In the genomic region with DNA sequence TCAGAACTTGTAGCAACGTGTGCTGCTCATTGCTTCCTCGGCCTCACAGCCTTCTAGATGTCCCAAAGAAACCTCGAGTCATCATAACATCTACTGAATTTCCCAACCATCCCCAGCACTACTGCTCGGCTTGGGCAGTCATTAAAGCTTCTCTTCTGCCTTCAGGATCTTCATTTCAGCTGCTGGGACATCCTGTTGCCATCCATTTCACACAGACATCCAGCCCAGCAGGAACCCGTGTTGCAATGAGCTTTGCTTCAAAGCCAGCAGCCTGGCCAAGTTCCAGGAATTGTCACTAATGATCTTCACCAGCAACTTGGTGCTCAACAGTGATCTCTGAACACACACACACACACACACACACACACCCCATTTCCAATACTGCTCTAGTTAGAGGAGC, we compare ENCODE assay signal across 12 cellular contexts. TPM values are rescaled to one million over a fixed set of nuclear protein-coding genes. Genes with fewer than 3 reads are reported as not detected.
DNase-seq lines count a peak whose midpoint lies in the region; ATAC-seq and TF ChIP-seq lines count a peak whose summit lies in the region.
"Had no signal": no experiment of that assay in that cellular context is flagged by ENCODE, and none has a peak within 500 bp of the region (broad histone marks: within the 10 kb centered on the region; RNA-seq: fewer than 3 reads in every experiment).

No MANE protein-coding gene starts in this region.

- H3K27me3 Mint-ChIP-seq in GM23338 (ENCODE audit: insufficient read depth, low read depth, poor library complexity) = peaks cover 3% of the 10 kb centered on the region
- no peaks in the 10 kb centered on the region for H3K27me3 Mint-ChIP-seq in CD4-positive, alpha-beta T cell
- H3K27me3 Mint-ChIP-seq: activated naive CD8-positive, alpha-beta T cell treated with anti-CD3 and anti-CD28 coated beads, Interleukin-2, amount 10 ng/mL, durations not matched to agents 7 days and 5 days had no signal

- H2AFZ ChIP-seq in GM23338 = no peak overlapping the region

- CTCF ChIA-PET in A673 (lab: Charles Lee) = interaction anchor here (0.6 to 0.9 kb wide), 2 partner anchors 93 to 237 kb away, joined by 3 to 4 read pairs; no protein-coding TSS in a partner anchor
- CTCF ChIA-PET in CD4-positive, alpha-beta T cell (lab: Charles Lee) = no interaction called here

- H3K27me3 ChIP-seq in A673 (replicated peaks; ENCODE audit: insufficient read depth, low read depth, low read length, poor library complexity) (no peaks in the 10 kb centered on the region), GM23338 (ENCODE audit: insufficient read depth) (no peaks in the 10 kb centered on the region)
- no peaks in the 10 kb centered on the region for H3K27me3 ChIP-seq in CD4-positive, alpha-beta T cell (ENCODE audit: control insufficient read depth, insufficient read depth, low read length)
- H3K27me3 ChIP-seq: BLaER1, left lung, SJSA1 had no signal

- no peak overlapping the region for H3K4me3 ChIP-seq in A673 (ENCODE audit: low read depth, low read length, poor library complexity, severe bottlenecking)
- no peak overlapping the region for H3K4me3 ChIP-seq in GM23338
- H3K4me3 ChIP-seq: BLaER1, left lung, SJSA1 had no signal

- no peaks in the 10 kb centered on the region for H3K79me2 ChIP-seq in GM23338 (replicated peaks; ENCODE audit: insufficient read depth)

- no peaks in the 10 kb centered on the region for H3K36me3 Mint-ChIP-seq in GM23338 (ENCODE audit: low read depth)
- H3K36me3 Mint-ChIP-seq in CD4-positive, alpha-beta T cell (ENCODE audit: low read depth) = no peaks in the 10 kb centered on the region
- H3K36me3 Mint-ChIP-seq: activated naive CD8-positive, alpha-beta T cell treated with anti-CD3 and anti-CD28 coated beads, Interleukin-2, amount 10 ng/mL, durations not matched to agents 7 days and 5 days had no signal

- intact Hi-C loops in A673 (cut with micrococcal nuclease; ENCODE audit: unreplicated experiment) = no loop called here
- intact Hi-C loops in CD4-positive, alpha-beta T cell (cut with DNase I, micrococcal nuclease) = no loop called here

- H4K20me1 ChIP-seq in GM23338 (replicated peaks; ENCODE audit: insufficient read depth) = no peaks in the 10 kb centered on the region
- H4K20me1 ChIP-seq: BLaER1 had no signal

- H3K9me2 ChIP-seq in GM23338 (ENCODE audit: insufficient read depth) = no peaks in the 10 kb centered on the region; the same call in 1 of the 2 replicates

- H3K9me3 Mint-ChIP-seq in GM23338 = no peaks in the 10 kb centered on the region
- H3K9me3 Mint-ChIP-seq in CD4-positive, alpha-beta T cell = peaks cover 1% of the 10 kb centered on the region
- H3K9me3 Mint-ChIP-seq: activated naive CD8-positive, alpha-beta T cell treated with anti-CD3 and anti-CD28 coated beads, Interleukin-2, amount 10 ng/mL, durations not matched to agents 7 days and 5 days had no signal

- H3K4me3 Mint-ChIP-seq in GM23338 = no peak overlapping the region
- no peak overlapping the region for H3K4me3 Mint-ChIP-seq in CD4-positive, alpha-beta T cell
- H3K4me3 Mint-ChIP-seq: activated naive CD8-positive, alpha-beta T cell treated with anti-CD3 and anti-CD28 coated beads, Interleukin-2, amount 10 ng/mL, durations not matched to agents 7 days and 5 days had no signal

- POLR2A ChIA-PET in A673 (lab: Charles Lee; ENCODE audit: low non-redundant PET) = no interaction called here
- POLR2A ChIA-PET in CD4-positive, alpha-beta T cell (lab: Charles Lee) = interaction anchor here (0.7 kb wide), 1 partner anchor 106 kb away, joined by 3 read pairs; no protein-coding TSS in a partner anchor

- peak; percentile 96 for DNase-seq in A673 (ENCODE audit: low spot score)
- DNase-seq in NCI-H146 (lab: John Stamatoyannopoulos, UW) = peak; percentile 77
- DNase-seq in dermis microvascular lymphatic vessel endothelial cell (ENCODE audit: low read depth in 2 of 2) = peak; percentile 72 to 83
- peak; percentile 19 for DNase-seq in midbrain (lab: John Stamatoyannopoulos, UW)
- DNase-seq in iPS-NIHi7 (ENCODE audit: extremely low spot score) = no peak
- DNase-seq in GM23338 (ENCODE audit: low spot score) = no peak
- no peak for DNase-seq in CD4-positive, alpha-beta T cell
- DNase-seq: activated naive CD8-positive, alpha-beta T cell treated with anti-CD3 and anti-CD28 coated beads, Interleukin-2, amount 10 ng/mL, durations not matched to agents 7 days and 5 days had no signal

- H3F3A ChIP-seq in GM23338 (replicated peaks; ENCODE audit: low read depth) = no peaks in the 10 kb centered on the region

- H3K4me2 ChIP-seq in GM23338 = no peak overlapping the region
- H3K4me2 ChIP-seq: BLaER1 had no signal

- peaks cover 70% of the 10 kb centered on the region for H3K4me1 ChIP-seq in A673 (ENCODE audit: insufficient read depth, low read length, poor library complexity, severe bottlenecking)
- H3K4me1 ChIP-seq in GM23338 (ENCODE audit: insufficient read depth) = no peaks in the 10 kb centered on the region; the same call in 1 of the 2 replicates
- H3K4me1 ChIP-seq: BLaER1 had no signal

- no peaks in the 10 kb centered on the region for H3K9me3 ChIP-seq in A673 (ENCODE audit: low read depth, low read length, poor library complexity, severe bottlenecking)
- H3K9me3 ChIP-seq in CD4-positive, alpha-beta T cell (ENCODE audit: control insufficient read depth, low read length) = no peaks in the 10 kb centered on the region
- H3K9me3 ChIP-seq: BLaER1, left lung, SJSA1 had no signal

- H3K4me1 Mint-ChIP-seq in GM23338 = peaks cover 8% of the 10 kb centered on the region; the same call in 2 of the 3 replicates
- H3K4me1 Mint-ChIP-seq in CD4-positive, alpha-beta T cell (ENCODE audit: low read depth) = no peaks in the 10 kb centered on the region
- H3K4me1 Mint-ChIP-seq: activated naive CD8-positive, alpha-beta T cell treated with anti-CD3 and anti-CD28 coated beads, Interleukin-2, amount 10 ng/mL, durations not matched to agents 7 days and 5 days had no signal

- ATAC-seq in GM23338 (no peak), GM21717 (IDR thresholded peaks at IDR 0.05; ENCODE audit: unreplicated experiment) (no peak)
- no peak for ATAC-seq in CD4-positive, alpha-beta T cell (ENCODE audit: poor library complexity)
- ATAC-seq: left lung had no signal

- H3K27ac ChIP-seq in A673 (ENCODE audit: low read depth, low read length, poor library complexity, severe bottlenecking) = peak overlapping the region; percentile 36
- H3K27ac ChIP-seq in GM23338 (ENCODE audit: low read depth) = no peak overlapping the region
- no peak overlapping the region for H3K27ac ChIP-seq in CD4-positive, alpha-beta T cell (ENCODE audit: low read depth, low read length)
- H3K27ac ChIP-seq: BLaER1, SJSA1 had no signal

- TF ChIP-seq CTCF in A673 (conservative IDR thresholded peaks at IDR 0.05; ENCODE audit: low read depth, low read length) (no peak), GM23338 (conservative IDR thresholded peaks at IDR 0.05; ENCODE audit: low read depth in 2 of 2) (no peak)
- TF ChIP-seq CTCF in CD4-positive, alpha-beta T cell (IDR thresholded peaks at IDR 0.05) = no peak

- BruUV-seq in A673 (replicated peaks; lab: Mats Ljungman, UMichigan) = no TSS peak

- H3K36me3 ChIP-seq in A673 (ENCODE audit: insufficient read depth, low read length, poor library complexity, severe bottlenecking) = no peaks in the 10 kb centered on the region
- no peaks in the 10 kb centered on the region for H3K36me3 ChIP-seq in GM23338 (ENCODE audit: insufficient read depth)
- H3K36me3 ChIP-seq: BLaER1, left lung, SJSA1 had no signal

- no peak overlapping the region for H3K27ac Mint-ChIP-seq in GM23338
- no peak overlapping the region for H3K27ac Mint-ChIP-seq in CD4-positive, alpha-beta T cell
- H3K27ac Mint-ChIP-seq: activated naive CD8-positive, alpha-beta T cell treated with anti-CD3 and anti-CD28 coated beads, Interleukin-2, amount 10 ng/mL, durations not matched to agents 7 days and 5 days had no signal

TF ChIP-seq in GM23338, 12 proteins besides CTCF, POLR2A, EP300 and RAD21 (continues in another document):
- TF ChIP-seq STAT1 (IDR thresholded peaks at IDR 0.05; ENCODE audit: unreplicated experiment) = no peak

RNA-seq across cellular contexts. Expression of a gene that starts 18.5 kb away (rescaled TPM):
- total RNA-seq in A673 (2021) = 144 and 149 TPM in 2 replicates
- 31.6 and 32.5 TPM in 2 replicates for total RNA-seq in dermis microvascular lymphatic vessel endothelial cell
- total RNA-seq in GM23338 (2014; rRNA removed; shearing (Covaris generic)) = 1.2 and 2.7 TPM in 2 replicates
- 0.73 and 0.87 TPM in 2 replicates for polyA plus RNA-seq in GM23338 (2016; fragmentation: Nextera tagmentation; extraction: Ambion mirVana)
- total RNA-seq in CD4-positive, alpha-beta T cell = under 1 TPM; 0.22 to 0.52 TPM
- total RNA-seq: activated naive CD8-positive, alpha-beta T cell treated with anti-CD3 and anti-CD28 coated beads, Interleukin-2, amount 10 ng/mL, durations not matched to agents 7 days and 5 days had no signal

Comparison
In these comparisons a context has a peak if more than half of its experiments do, and no peak if none do; other contexts are left out.
1. DNase-seq: peak in A673 (single experiment), NCI-H146 (single experiment), dermis microvascular lymphatic vessel endothelial cell (2 of 2) and midbrain (single experiment); none in iPS-NIHi7 (single experiment), GM23338 (single experiment) and CD4-positive, alpha-beta T cell (0 of 10).